In the genomic region with DNA sequence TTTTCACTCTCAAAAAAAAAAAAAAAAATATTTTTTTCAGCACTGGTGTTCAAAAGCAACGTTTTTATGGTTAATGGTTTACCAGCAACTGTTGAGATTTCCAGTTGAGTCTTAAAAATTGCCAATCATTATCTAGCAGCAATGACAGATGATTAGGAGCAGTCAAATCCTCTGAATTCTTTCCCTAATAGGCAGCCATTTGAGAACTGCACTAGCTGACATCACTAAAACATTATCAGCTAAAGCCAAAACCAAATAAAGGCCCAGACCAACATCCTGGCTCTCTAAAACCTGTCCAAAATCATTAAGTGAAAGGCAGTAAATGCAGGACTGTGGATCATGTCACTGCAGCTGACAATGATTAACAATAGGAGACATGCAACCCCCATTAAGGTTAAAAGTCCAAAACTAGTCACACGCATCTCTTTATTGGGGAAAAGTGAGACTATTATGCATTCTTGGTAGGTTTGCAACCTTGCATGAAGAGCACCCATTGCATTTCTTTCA, we compare ENCODE assay signal across 2 cellular contexts.
TF ChIP-seq lines count a peak whose summit lies in the region.

No MANE protein-coding gene starts in this region.

TF ChIP-seq in A549, 52 proteins besides CTCF, POLR2A, EP300 and RAD21:
- TF ChIP-seq, protein P1, sequence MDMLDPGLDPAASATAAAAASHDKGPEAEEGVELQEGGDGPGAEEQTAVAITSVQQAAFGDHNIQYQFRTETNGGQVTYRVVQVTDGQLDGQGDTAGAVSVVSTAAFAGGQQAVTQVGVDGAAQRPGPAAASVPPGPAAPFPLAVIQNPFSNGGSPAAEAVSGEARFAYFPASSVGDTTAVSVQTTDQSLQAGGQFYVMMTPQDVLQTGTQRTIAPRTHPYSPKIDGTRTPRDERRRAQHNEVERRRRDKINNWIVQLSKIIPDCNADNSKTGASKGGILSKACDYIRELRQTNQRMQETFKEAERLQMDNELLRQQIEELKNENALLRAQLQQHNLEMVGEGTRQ (IDR thresholded peaks at IDR 0.05) = no peak
- TF ChIP-seq ZC3H11A (IDR thresholded peaks at IDR 0.05) (no peak), HOXA7 (CRISPR knock-in tag; IDR thresholded peaks at IDR 0.05) (no peak), EHF (CRISPR knock-in tag; IDR thresholded peaks at IDR 0.05) (no peak), ZFP36 (IDR thresholded peaks at IDR 0.05; ENCODE audit: borderline replicate concordance, partially characterized antibody) (no peak), TP53 (CRISPR knock-in tag; IDR thresholded peaks at IDR 0.05) (no peak), CHD2 (IDR thresholded peaks at IDR 0.05; ENCODE audit: low read length, partially characterized antibody) (no peak), HEYL (CRISPR knock-in tag; IDR thresholded peaks at IDR 0.05) (no peak), JUNB (IDR thresholded peaks at IDR 0.05) (no peak)
- TF ChIP-seq, protein P2, sequence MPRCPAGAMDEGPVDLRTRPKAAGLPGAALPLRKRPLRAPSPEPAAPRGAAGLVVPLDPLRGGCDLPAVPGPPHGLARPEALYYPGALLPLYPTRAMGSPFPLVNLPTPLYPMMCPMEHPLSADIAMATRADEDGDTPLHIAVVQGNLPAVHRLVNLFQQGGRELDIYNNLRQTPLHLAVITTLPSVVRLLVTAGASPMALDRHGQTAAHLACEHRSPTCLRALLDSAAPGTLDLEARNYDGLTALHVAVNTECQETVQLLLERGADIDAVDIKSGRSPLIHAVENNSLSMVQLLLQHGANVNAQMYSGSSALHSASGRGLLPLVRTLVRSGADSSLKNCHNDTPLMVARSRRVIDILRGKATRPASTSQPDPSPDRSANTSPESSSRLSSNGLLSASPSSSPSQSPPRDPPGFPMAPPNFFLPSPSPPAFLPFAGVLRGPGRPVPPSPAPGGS (IDR thresholded peaks at IDR 0.05) = no peak
- TF ChIP-seq, protein P3, sequence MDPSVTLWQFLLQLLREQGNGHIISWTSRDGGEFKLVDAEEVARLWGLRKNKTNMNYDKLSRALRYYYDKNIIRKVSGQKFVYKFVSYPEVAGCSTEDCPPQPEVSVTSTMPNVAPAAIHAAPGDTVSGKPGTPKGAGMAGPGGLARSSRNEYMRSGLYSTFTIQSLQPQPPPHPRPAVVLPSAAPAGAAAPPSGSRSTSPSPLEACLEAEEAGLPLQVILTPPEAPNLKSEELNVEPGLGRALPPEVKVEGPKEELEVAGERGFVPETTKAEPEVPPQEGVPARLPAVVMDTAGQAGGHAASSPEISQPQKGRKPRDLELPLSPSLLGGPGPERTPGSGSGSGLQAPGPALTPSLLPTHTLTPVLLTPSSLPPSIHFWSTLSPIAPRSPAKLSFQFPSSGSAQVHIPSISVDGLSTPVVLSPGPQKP (IDR thresholded peaks at IDR 0.05; ENCODE audit: low read depth, low read length) = no peak

TF ChIP-seq in GM23338, 12 proteins besides CTCF, POLR2A, EP300 and RAD21 (continued from another document):
- TF ChIP-seq, protein P4, sequence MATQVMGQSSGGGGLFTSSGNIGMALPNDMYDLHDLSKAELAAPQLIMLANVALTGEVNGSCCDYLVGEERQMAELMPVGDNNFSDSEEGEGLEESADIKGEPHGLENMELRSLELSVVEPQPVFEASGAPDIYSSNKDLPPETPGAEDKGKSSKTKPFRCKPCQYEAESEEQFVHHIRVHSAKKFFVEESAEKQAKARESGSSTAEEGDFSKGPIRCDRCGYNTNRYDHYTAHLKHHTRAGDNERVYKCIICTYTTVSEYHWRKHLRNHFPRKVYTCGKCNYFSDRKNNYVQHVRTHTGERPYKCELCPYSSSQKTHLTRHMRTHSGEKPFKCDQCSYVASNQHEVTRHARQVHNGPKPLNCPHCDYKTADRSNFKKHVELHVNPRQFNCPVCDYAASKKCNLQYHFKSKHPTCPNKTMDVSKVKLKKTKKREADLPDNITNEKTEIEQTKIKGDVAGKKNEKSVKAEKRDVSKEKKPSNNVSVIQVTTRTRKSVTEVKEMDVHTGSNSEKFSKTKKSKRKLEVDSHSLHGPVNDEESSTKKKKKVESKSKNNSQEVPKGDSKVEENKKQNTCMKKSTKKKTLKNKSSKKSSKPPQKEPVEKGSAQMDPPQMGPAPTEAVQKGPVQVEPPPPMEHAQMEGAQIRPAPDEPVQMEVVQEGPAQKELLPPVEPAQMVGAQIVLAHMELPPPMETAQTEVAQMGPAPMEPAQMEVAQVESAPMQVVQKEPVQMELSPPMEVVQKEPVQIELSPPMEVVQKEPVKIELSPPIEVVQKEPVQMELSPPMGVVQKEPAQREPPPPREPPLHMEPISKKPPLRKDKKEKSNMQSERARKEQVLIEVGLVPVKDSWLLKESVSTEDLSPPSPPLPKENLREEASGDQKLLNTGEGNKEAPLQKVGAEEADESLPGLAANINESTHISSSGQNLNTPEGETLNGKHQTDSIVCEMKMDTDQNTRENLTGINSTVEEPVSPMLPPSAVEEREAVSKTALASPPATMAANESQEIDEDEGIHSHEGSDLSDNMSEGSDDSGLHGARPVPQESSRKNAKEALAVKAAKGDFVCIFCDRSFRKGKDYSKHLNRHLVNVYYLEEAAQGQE (IDR thresholded peaks at IDR 0.05; ENCODE audit: unreplicated experiment) = no peak
- TF ChIP-seq JUNB (IDR thresholded peaks at IDR 0.05; ENCODE audit: unreplicated experiment) (no peak), STAT1 (IDR thresholded peaks at IDR 0.05; ENCODE audit: unreplicated experiment) (no peak), ZNF114 (CRISPR knock-in tag; IDR thresholded peaks at IDR 0.05) (no peak), ZNF331 (CRISPR knock-in tag; IDR thresholded peaks at IDR 0.05; ENCODE audit: low read depth) (no peak), EZH2phosphoT487 (IDR thresholded peaks at IDR 0.05; ENCODE audit: unreplicated experiment) (no peak), NANOG (IDR thresholded peaks at IDR 0.05; ENCODE audit: borderline replicate concordance) (no peak), CREB1 (CRISPR knock-in tag; IDR thresholded peaks at IDR 0.05; ENCODE audit: low read depth) (no peak), POLR2AphosphoS5 (IDR thresholded peaks at IDR 0.05; ENCODE audit: low read depth) (no peak)
- TF ChIP-seq, protein P5, sequence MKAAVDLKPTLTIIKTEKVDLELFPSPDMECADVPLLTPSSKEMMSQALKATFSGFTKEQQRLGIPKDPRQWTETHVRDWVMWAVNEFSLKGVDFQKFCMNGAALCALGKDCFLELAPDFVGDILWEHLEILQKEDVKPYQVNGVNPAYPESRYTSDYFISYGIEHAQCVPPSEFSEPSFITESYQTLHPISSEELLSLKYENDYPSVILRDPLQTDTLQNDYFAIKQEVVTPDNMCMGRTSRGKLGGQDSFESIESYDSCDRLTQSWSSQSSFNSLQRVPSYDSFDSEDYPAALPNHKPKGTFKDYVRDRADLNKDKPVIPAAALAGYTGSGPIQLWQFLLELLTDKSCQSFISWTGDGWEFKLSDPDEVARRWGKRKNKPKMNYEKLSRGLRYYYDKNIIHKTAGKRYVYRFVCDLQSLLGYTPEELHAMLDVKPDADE (IDR thresholded peaks at IDR 0.05) = no peak
- TF ChIP-seq, protein P6, sequence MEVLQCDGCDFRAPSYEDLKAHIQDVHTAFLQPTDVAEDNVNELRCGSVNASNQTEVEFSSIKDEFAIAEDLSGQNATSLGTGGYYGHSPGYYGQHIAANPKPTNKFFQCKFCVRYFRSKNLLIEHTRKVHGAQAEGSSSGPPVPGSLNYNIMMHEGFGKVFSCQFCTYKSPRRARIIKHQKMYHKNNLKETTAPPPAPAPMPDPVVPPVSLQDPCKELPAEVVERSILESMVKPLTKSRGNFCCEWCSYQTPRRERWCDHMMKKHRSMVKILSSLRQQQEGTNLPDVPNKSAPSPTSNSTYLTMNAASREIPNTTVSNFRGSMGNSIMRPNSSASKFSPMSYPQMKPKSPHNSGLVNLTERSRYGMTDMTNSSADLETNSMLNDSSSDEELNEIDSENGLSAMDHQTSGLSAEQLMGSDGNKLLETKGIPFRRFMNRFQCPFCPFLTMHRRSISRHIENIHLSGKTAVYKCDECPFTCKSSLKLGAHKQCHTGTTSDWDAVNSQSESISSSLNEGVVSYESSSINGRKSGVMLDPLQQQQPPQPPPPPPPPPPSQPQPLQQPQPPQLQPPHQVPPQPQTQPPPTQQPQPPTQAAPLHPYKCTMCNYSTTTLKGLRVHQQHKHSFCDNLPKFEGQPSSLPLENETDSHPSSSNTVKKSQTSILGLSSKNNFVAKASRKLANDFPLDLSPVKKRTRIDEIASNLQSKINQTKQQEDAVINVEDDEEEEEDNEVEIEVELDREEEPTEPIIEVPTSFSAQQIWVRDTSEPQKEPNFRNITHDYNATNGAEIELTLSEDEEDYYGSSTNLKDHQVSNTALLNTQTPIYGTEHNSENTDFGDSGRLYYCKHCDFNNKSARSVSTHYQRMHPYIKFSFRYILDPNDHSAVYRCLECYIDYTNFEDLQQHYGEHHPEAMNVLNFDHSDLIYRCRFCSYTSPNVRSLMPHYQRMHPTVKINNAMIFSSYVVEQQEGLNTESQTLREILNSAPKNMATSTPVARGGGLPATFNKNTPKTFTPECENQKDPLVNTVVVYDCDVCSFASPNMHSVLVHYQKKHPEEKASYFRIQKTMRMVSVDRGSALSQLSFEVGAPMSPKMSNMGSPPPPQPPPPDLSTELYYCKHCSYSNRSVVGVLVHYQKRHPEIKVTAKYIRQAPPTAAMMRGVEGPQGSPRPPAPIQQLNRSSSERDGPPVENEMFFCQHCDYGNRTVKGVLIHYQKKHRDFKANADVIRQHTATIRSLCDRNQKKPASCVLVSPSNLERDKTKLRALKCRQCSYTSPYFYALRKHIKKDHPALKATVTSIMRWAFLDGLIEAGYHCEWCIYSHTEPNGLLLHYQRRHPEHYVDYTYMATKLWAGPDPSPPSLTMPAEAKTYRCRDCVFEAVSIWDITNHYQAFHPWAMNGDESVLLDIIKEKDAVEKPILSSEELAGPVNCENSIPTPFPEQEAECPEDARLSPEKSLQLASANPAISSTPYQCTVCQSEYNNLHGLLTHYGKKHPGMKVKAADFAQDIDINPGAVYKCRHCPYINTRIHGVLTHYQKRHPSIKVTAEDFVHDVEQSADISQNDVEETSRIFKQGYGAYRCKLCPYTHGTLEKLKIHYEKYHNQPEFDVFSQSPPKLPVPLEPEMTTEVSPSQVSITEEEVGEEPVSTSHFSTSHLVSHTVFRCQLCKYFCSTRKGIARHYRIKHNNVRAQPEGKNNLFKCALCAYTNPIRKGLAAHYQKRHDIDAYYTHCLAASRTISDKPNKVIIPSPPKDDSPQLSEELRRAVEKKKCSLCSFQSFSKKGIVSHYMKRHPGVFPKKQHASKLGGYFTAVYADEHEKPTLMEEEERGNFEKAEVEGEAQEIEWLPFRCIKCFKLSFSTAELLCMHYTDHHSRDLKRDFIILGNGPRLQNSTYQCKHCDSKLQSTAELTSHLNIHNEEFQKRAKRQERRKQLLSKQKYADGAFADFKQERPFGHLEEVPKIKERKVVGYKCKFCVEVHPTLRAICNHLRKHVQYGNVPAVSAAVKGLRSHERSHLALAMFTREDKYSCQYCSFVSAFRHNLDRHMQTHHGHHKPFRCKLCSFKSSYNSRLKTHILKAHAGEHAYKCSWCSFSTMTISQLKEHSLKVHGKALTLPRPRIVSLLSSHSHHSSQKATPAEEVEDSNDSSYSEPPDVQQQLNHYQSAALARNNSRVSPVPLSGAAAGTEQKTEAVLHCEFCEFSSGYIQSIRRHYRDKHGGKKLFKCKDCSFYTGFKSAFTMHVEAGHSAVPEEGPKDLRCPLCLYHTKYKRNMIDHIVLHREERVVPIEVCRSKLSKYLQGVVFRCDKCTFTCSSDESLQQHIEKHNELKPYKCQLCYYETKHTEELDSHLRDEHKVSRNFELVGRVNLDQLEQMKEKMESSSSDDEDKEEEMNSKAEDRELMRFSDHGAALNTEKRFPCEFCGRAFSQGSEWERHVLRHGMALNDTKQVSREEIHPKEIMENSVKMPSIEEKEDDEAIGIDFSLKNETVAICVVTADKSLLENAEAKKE (CRISPR knock-in tag; IDR thresholded peaks at IDR 0.05) = no peak
